23 cellular contexts compared by ENCODE assay signal in the genomic region with DNA sequence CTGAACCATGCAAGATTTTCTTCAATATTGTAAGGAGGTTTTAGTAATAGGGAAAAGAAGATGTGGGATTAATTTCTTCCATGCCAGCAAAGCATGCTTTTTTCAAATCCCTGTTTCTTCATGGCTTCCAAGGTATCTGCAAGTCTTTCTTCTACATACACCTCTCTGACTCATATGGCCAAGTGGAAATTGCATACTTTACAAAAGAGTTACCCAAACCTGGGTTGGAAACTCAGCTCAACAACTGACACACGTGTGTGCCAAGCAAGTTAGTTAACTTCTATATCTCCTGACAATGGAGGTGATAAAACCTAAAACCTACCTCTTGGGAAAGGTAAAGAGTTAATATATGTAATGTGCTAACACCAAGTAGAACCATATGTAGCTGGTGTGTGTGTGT. TPM values are rescaled to one million over a fixed set of nuclear protein-coding genes. Genes with fewer than 3 reads are reported as not detected.
DNase-seq lines count a peak whose midpoint lies in the region; ATAC-seq, FAIRE-seq and TF ChIP-seq lines count a peak whose summit lies in the region.
"Had no signal": no experiment of that assay in that cellular context is flagged by ENCODE, and none has a peak within 500 bp of the region (broad histone marks: within the 10 kb centered on the region; RNA-seq: fewer than 3 reads in every experiment).

No MANE protein-coding gene starts in this region.

- no peak for TF ChIP-seq CTCF in epithelial cell of esophagus (IDR thresholded peaks at IDR 0.05; ENCODE audit: insufficient read depth, low read depth, low read length, missing control alignments)

- DNase-seq in H54 (ENCODE audit: insufficient read length, low spot score) (no peak), epithelial cell of esophagus (ENCODE audit: low read depth) (peak; percentile 54)
- DNase-seq in activated CD4-positive, alpha-beta T cell treated with anti-CD3 and anti-CD28 coated beads, Interleukin-2, amount 10 ng/mL, durations not matched to agents 24 days and 14 days: no peak
- no peak for DNase-seq in activated CD4-positive, alpha-beta T cell treated with anti-CD3 and anti-CD28 coated beads for 4 hours
- DNase-seq: 8988T; ACHN; BE2C; C1 segment of cervical spinal cord; CD4-positive, alpha-beta memory T cell; CD4-positive, CD25-positive, alpha-beta regulatory T cell; CD8-positive, alpha-beta memory T cell; COR-L47; DMS79 treated with DMSO at 0.1 percent for 48 hours; GF-D8 had no signal

- intact Hi-C loops in activated CD4-positive, alpha-beta T cell treated with anti-CD3 and anti-CD28 coated beads, Interleukin-2, amount 10 ng/mL, durations not matched to agents 24 days and 14 days (cut with micrococcal nuclease): no loop called here

- no peaks in the 10 kb centered on the region for H3K9me3 Mint-ChIP-seq in activated CD4-positive, alpha-beta T cell treated with anti-CD3 and anti-CD28 coated beads, Interleukin-2, amount 10 ng/mL, durations not matched to agents 24 days and 14 days
- H3K9me3 Mint-ChIP-seq: CD14-positive monocyte; CD4-positive, alpha-beta memory T cell had no signal

- H3K4me3 Mint-ChIP-seq in activated CD4-positive, alpha-beta T cell treated with anti-CD3 and anti-CD28 coated beads, Interleukin-2, amount 10 ng/mL, durations not matched to agents 24 days and 14 days: no peak overlapping the region
- H3K4me3 Mint-ChIP-seq: CD14-positive monocyte; CD4-positive, alpha-beta memory T cell; CD4-positive, CD25-positive, alpha-beta regulatory T cell; CD8-positive, alpha-beta memory T cell had no signal

- ATAC-seq in HG03025 (IDR thresholded peaks at IDR 0.05; ENCODE audit: low FRiP score, unreplicated experiment): no peak
- ATAC-seq: GM12878 had no signal

- H3K27ac Mint-ChIP-seq in activated CD4-positive, alpha-beta T cell treated with anti-CD3 and anti-CD28 coated beads, Interleukin-2, amount 10 ng/mL, durations not matched to agents 24 days and 14 days: no peak overlapping the region
- H3K27ac Mint-ChIP-seq: CD14-positive monocyte; CD4-positive, alpha-beta memory T cell; CD4-positive, CD25-positive, alpha-beta regulatory T cell; CD8-positive, alpha-beta memory T cell had no signal

- H3K4me3 ChIP-seq in epithelial cell of esophagus (ENCODE audit: low read length): no peak overlapping the region
- H3K4me3 ChIP-seq: BLaER1, GM12878 had no signal

- peaks cover under 1% of the 10 kb centered on the region for H3K27me3 Mint-ChIP-seq in activated CD4-positive, alpha-beta T cell treated with anti-CD3 and anti-CD28 coated beads, Interleukin-2, amount 10 ng/mL, durations not matched to agents 24 days and 14 days
- H3K27me3 Mint-ChIP-seq: CD4-positive, CD25-positive, alpha-beta regulatory T cell had no signal

- no peaks in the 10 kb centered on the region for H3K36me3 Mint-ChIP-seq in activated CD4-positive, alpha-beta T cell treated with anti-CD3 and anti-CD28 coated beads, Interleukin-2, amount 10 ng/mL, durations not matched to agents 24 days and 14 days (ENCODE audit: low read depth)
- H3K36me3 Mint-ChIP-seq: CD14-positive monocyte; CD4-positive, alpha-beta memory T cell; CD4-positive, CD25-positive, alpha-beta regulatory T cell; CD8-positive, alpha-beta memory T cell had no signal

- no peak for TF ChIP-seq POLR2A in H54 (IDR thresholded peaks at IDR 0.05; ENCODE audit: low read depth, low read length)

- peak; percentile 61 for FAIRE-seq in H54 (lab: Jason Lieb, UNC)
- FAIRE-seq: A204.1, G401.6, GM12878, GM12892, GM18507 had no signal

- H3K4me1 Mint-ChIP-seq in activated CD4-positive, alpha-beta T cell treated with anti-CD3 and anti-CD28 coated beads, Interleukin-2, amount 10 ng/mL, durations not matched to agents 24 days and 14 days: no peaks in the 10 kb centered on the region
- H3K4me1 Mint-ChIP-seq: CD14-positive monocyte; CD4-positive, alpha-beta memory T cell; CD4-positive, CD25-positive, alpha-beta regulatory T cell; CD8-positive, alpha-beta memory T cell had no signal

RNA-seq across cellular contexts. Expression of a gene that starts 28.5 kb away (rescaled TPM):
- not detected in 2 replicates for total RNA-seq in activated CD4-positive, alpha-beta T cell treated with anti-CD3 and anti-CD28 coated beads, Interleukin-2, amount 10 ng/mL, durations not matched to agents 24 days and 14 days
- total RNA-seq: A673; CD4-positive, alpha-beta memory T cell; CD8-positive, alpha-beta memory T cell; GM12878 had no signal
